In genomic region chr11:61041755-61042518, GRCh38 we compare ENCODE assay signal across 1 cellular context.
TF ChIP-seq lines count a peak whose summit lies in the region.

No MANE protein-coding gene starts in this region.

TF ChIP-seq in H1, 55 proteins besides CTCF, POLR2A, EP300 and RAD21 (continued from another document):
- TF ChIP-seq CHD7 (IDR thresholded peaks at IDR 0.05; ENCODE audit: insufficient replicate concordance, low read length) = no peak
- no peak for TF ChIP-seq BACH1 (IDR thresholded peaks at IDR 0.05; ENCODE audit: low read length)
